Comparison of ENCODE assay signal across 8 cellular contexts in genomic region chr1:70487910-70488665, GRCh38.
DNase-seq lines count a peak whose midpoint lies in the region; ATAC-seq, FAIRE-seq and TF ChIP-seq lines count a peak whose summit lies in the region.

No MANE protein-coding gene starts in this region.

- H3K9me3 ChIP-seq in A549 = no peaks in the 10 kb centered on the region
- H3K9me3 ChIP-seq in left lung = no peaks in the 10 kb centered on the region
- no peaks in the 10 kb centered on the region for H3K9me3 ChIP-seq in aorta (ENCODE audit: control insufficient read depth, low read length)

- POLR2A ChIA-PET in A549 (lab: Yijun Ruan, JAX) = no interaction called here
- POLR2A ChIA-PET in HEK293T (lab: Yijun Ruan, JAX) = no interaction called here

- no peak for TF ChIP-seq POLR2A in A549 (IDR thresholded peaks at IDR 0.05; ENCODE audit: low read length)
- no peak for TF ChIP-seq POLR2A in GM12892 (IDR thresholded peaks at IDR 0.05; ENCODE audit: low read depth, low read length)

- no peak overlapping the region for H3K27ac ChIP-seq in A549
- no peak overlapping the region for H3K27ac ChIP-seq in left lung
- H3K27ac ChIP-seq in aorta (ENCODE audit: low read depth in 1 of 2, low read length in 2 of 2) = no peak overlapping the region

- TF ChIP-seq CTCF in A549 (IDR thresholded peaks at IDR 0.05) (peak; percentile 35), cardiac fibroblast (IDR thresholded peaks at IDR 0.05; ENCODE audit: low read depth, low read length) (peak; percentile 69), left lung (IDR thresholded peaks at IDR 0.05) (peak; percentile 12 to 26)

- TF ChIP-seq EP300 in A549 (IDR thresholded peaks at IDR 0.05) = no peak

- H3K4me3 ChIP-seq in A549 (no peak overlapping the region), cardiac fibroblast (replicated peaks in 1 of 2; ENCODE audit: low read depth in 2 of 2, low read length in 2 of 2) (no peak overlapping the region), left lung (no peak overlapping the region), aorta (ENCODE audit: low read length in 2 of 2) (no peak overlapping the region)

- DNase-seq in A549 (ENCODE audit: low read depth in 1 of 2, low spot score in 1 of 2) (peak in 1 of 2 experiments; percentile 36), Daoy (ENCODE audit: low read depth) (peak; percentile 44), HEK293T (ENCODE audit: extremely low spot score) (peak; percentile 71), NCI-H2227 treated with DMSO at 0.1 percent for 48 hours (lab: John Stamatoyannopoulos, UW) (peak; percentile 17), cardiac fibroblast (ENCODE audit: low read depth in 2 of 2) (peak; percentile 42 to 57), left lung (no peak), aorta (no peak), GM12892 (ENCODE audit: insufficient read length) (no peak)

- intact Hi-C loops in left lung (cut with DNase I) (no loop called here), aorta (cut with DNase I) (no loop called here)

- H3K4me1 ChIP-seq in A549 = no peaks in the 10 kb centered on the region
- H3K4me1 ChIP-seq in left lung = no peaks in the 10 kb centered on the region
- no peaks in the 10 kb centered on the region for H3K4me1 ChIP-seq in aorta (ENCODE audit: control insufficient read depth in 1 of 2, insufficient read depth in 2 of 2, low read length in 2 of 2)

- 27% methylated on average over 6 of the region's 6 CpGs for WGBS in A549 (ENCODE audit: missing lambda C conversion rate)
- WGBS in aorta, 2 donors = 70 to 73% methylated on average over 6 of the region's 6 CpGs

- FAIRE-seq in A549 (lab: Jason Lieb, UNC) = no peak
- FAIRE-seq in GM12892 (lab: Jason Lieb, UNC) = no peak

- H3K27me3 ChIP-seq in left lung (no peaks in the 10 kb centered on the region), aorta (ENCODE audit: control insufficient read depth in 1 of 2, insufficient read depth in 2 of 2, low read length in 1 of 2) (no peaks in the 10 kb centered on the region)

- TF ChIP-seq RAD21 in A549 (conservative IDR thresholded peaks at IDR 0.05 in 1 of 2, IDR thresholded peaks at IDR 0.05 in 1 of 2) = peak; percentile 56 to 71

- CTCF ChIA-PET in A549 (lab: Yijun Ruan, JAX) (no interaction called here), HEK293T (lab: Yijun Ruan, JAX) (no interaction called here)

- H3K4me2 ChIP-seq in A549 = no peak overlapping the region

- ATAC-seq in A549 (peak; percentile 76 to 79), left lung (peak; percentile 74), aorta (ENCODE audit: low FRiP score) (no peak)

- no peaks in the 10 kb centered on the region for H3K36me3 ChIP-seq in left lung
- no peaks in the 10 kb centered on the region for H3K36me3 ChIP-seq in aorta (ENCODE audit: control insufficient read depth in 1 of 2, insufficient read depth in 2 of 2, low read length in 1 of 2)

TF ChIP-seq in A549, 52 proteins besides CTCF, POLR2A, EP300 and RAD21:
- TF ChIP-seq GATA3 (IDR thresholded peaks at IDR 0.05; ENCODE audit: borderline replicate concordance) = no peak
- peak; percentile 17; the same call in 1 of the 3 replicates for TF ChIP-seq SMC3 (IDR thresholded peaks at IDR 0.05)

TF ChIP-seq in HEK293T, 16 proteins besides CTCF, POLR2A, EP300 and RAD21:
- TF ChIP-seq TARDBP (IDR thresholded peaks at IDR 0.05) = no peak
- TF ChIP-seq FOXK2 (IDR thresholded peaks at IDR 0.05) = no peak

Comparison
In these comparisons a context has a peak if more than half of its experiments do, and no peak if none do; other contexts are left out.
1. DNase-seq: peak in Daoy (single experiment), HEK293T (single experiment), NCI-H2227 treated with DMSO at 0.1 percent for 48 hours (single experiment) and cardiac fibroblast (2 of 2); none in left lung (0 of 2), aorta (0 of 2) and GM12892 (single experiment).
2. CTCF ChIP-seq: peak in every context shown above with its lines; median percentile 69 in cardiac fibroblast; 35 in A549; 19 in left lung.